In the genomic region with DNA sequence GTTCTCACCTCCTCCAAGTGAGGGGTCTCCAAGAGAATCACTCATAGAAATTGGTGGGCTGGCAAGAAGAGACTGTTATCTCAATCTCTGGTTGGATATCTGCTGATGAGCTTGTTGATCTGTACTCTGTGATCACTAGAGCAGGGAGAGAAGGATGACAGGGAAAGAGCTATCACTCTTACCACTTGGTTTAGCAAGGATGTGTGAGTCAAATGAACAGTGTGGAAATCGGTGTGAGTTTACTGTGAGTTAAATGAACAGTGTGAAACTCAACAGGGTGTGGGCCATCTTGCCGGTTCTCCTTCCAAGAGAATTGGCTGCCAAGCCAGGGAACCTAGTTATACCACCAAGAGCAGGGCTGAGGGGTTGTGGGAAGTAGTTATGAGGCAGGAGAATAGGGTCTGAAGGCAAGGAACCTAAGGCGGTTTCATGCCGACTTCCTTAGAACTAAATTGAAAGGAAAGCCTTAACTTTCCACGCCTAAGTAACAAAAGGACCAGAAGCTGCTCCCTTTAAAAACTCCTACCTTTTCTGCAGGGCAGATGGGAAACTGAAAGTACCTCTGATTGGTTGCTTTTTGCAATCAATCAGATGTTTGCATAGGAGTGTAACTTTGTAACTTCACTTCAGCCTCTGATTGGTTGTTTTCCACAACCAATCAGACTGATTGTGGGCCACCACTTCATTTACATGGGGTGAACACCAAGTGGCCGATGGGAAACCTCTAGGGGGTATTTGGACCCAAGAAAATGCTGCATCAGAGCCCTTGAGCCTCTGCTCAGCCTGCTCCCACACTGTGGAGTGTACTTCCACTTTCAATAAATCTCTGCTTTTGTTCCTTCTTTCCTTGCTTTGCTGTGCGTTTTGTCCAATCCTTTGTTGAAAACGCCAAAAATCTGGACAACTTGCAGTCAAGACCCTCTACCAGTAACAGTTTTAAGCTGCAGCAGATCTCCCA, we compare ENCODE assay signal across 14 cellular contexts. TPM values are rescaled to one million over a fixed set of nuclear protein-coding genes. Genes with fewer than 3 reads are reported as not detected.
A peak's percentile ranks its signal among the peaks of the same experiment; 100 is the strongest.
DNase-seq lines count a peak whose midpoint lies in the region; ATAC-seq, FAIRE-seq and TF ChIP-seq lines count a peak whose summit lies in the region.
"Had no signal": no experiment of that assay in that cellular context is flagged by ENCODE, and none has a peak within 500 bp of the region (broad histone marks: within the 10 kb centered on the region; RNA-seq: fewer than 3 reads in every experiment).

No MANE protein-coding gene starts in this region.

- no peak overlapping the region; the same call in 1 of the 2 replicates for H3K27ac Mint-ChIP-seq in HFFc6
- peak overlapping the region; percentile 89 for H3K27ac Mint-ChIP-seq in memory B cell
- no peak overlapping the region for H3K27ac Mint-ChIP-seq in endothelial cell (ENCODE audit: unreplicated experiment)
- H3K27ac Mint-ChIP-seq: activated CD4-positive, alpha-beta memory T cell treated with anti-CD3 and anti-CD28 coated beads for 36 hours had no signal

- peaks cover 0 to 13% (median 0%) of the 10 kb centered on the region in 11 experiments; a peak in 3 of 22 replicates for H3K36me3 ChIP-seq in BLaER1 treated with 17β-estradiol and CSF1 and Interleukin-3, amounts not matched to agents 10 nM and 100 nM
- H3K36me3 ChIP-seq in bronchial epithelial cell (ENCODE audit: control insufficient read depth, insufficient read depth, low read length) (no peaks in the 10 kb centered on the region), ascending aorta (no peaks in the 10 kb centered on the region)
- H3K36me3 ChIP-seq: SJCRH30 had no signal

- peaks cover 7 to 64% (median 31%) of the 10 kb centered on the region in 11 experiments; a peak in 20 of 22 replicates for H3K9me3 ChIP-seq in BLaER1 treated with 17β-estradiol and CSF1 and Interleukin-3, amounts not matched to agents 10 nM and 100 nM (replicated peaks in 1 of 11)
- no peaks in the 10 kb centered on the region for H3K9me3 ChIP-seq in ascending aorta
- H3K9me3 ChIP-seq: SJCRH30 had no signal

- H3K9ac ChIP-seq in BLaER1 treated with 17β-estradiol and CSF1 and Interleukin-3, amounts not matched to agents 10 nM and 100 nM: peak overlapping the region in 2 of 11 experiments; percentile 0 to 43; a peak in 2 of 22 replicates

- no peak for ATAC-seq in memory B cell (ENCODE audit: low read depth)
- no peak for ATAC-seq in HG03520 (IDR thresholded peaks at IDR 0.05; ENCODE audit: unreplicated experiment)
- ATAC-seq: stimulated activated naive CD8-positive, alpha-beta T cell treated with anti-CD3 and anti-CD28 coated beads, Interleukin-15, Interleukin-2, amounts not matched to agents 100 U/mL and 50 U/mL, for 24 hours had no signal

- H3K27me3 ChIP-seq in BLaER1 treated with 17β-estradiol and CSF1 and Interleukin-3, amounts not matched to agents 10 nM and 100 nM: no peaks in the 10 kb centered on the region
- H3K27me3 ChIP-seq in bronchial epithelial cell (ENCODE audit: control insufficient read depth, insufficient read depth, low read length) (no peaks in the 10 kb centered on the region), ascending aorta (no peaks in the 10 kb centered on the region)
- H3K27me3 ChIP-seq: SJCRH30 had no signal

- intact Hi-C loops in ascending aorta (cut with DNase I): no loop called here

- H3K27ac ChIP-seq in BLaER1 treated with 17β-estradiol and CSF1 and Interleukin-3, amounts not matched to agents 10 nM and 100 nM: peak overlapping the region in 8 of 11 experiments; percentile 13 to 78 (median 64); a peak in 14 of 22 replicates
- H3K27ac ChIP-seq in ascending aorta: no peak overlapping the region
- H3K27ac ChIP-seq: SJCRH30 had no signal

- H3K27me3 Mint-ChIP-seq in HFFc6 (ENCODE audit: insufficient read depth) (peaks cover 5% of the 10 kb centered on the region), memory B cell (no peaks in the 10 kb centered on the region), endothelial cell (ENCODE audit: unreplicated experiment) (peaks cover 3% of the 10 kb centered on the region)
- H3K27me3 Mint-ChIP-seq: activated CD4-positive, alpha-beta memory T cell treated with anti-CD3 and anti-CD28 coated beads for 36 hours had no signal

- H3K4me1 Mint-ChIP-seq in HFFc6 (ENCODE audit: low read depth) (peaks cover 60% of the 10 kb centered on the region), memory B cell (peaks cover 33% of the 10 kb centered on the region), endothelial cell (ENCODE audit: unreplicated experiment) (peaks cover 26% of the 10 kb centered on the region)

- H3K9me3 Mint-ChIP-seq in HFFc6 (no peaks in the 10 kb centered on the region), memory B cell (peaks cover 5% of the 10 kb centered on the region), endothelial cell (ENCODE audit: unreplicated experiment) (peaks cover 5% of the 10 kb centered on the region)
- H3K9me3 Mint-ChIP-seq: activated CD4-positive, alpha-beta memory T cell treated with anti-CD3 and anti-CD28 coated beads for 36 hours had no signal

- peaks cover 15 to 69% (median 55%) of the 10 kb centered on the region in 10 experiments for H3K4me1 ChIP-seq in BLaER1 treated with 17β-estradiol and CSF1 and Interleukin-3, amounts not matched to agents 10 nM and 100 nM
- peaks cover 0 to 8% of the 10 kb centered on the region in 2 donors for H3K4me1 ChIP-seq in ascending aorta
- H3K4me1 ChIP-seq: SJCRH30 had no signal

- peak overlapping the region in 4 of 10 experiments; percentile 4 to 40 (median 16); a peak in 6 of 20 replicates for H3K4me3 ChIP-seq in BLaER1 treated with 17β-estradiol and CSF1 and Interleukin-3, amounts not matched to agents 10 nM and 100 nM
- no peak overlapping the region for H3K4me3 ChIP-seq in bronchial epithelial cell (ENCODE audit: low read depth, low read length)
- H3K4me3 ChIP-seq in ascending aorta: no peak overlapping the region
- H3K4me3 ChIP-seq: SJCRH30 had no signal

- H3K36me3 Mint-ChIP-seq in HFFc6 (ENCODE audit: low read depth) (no peaks in the 10 kb centered on the region; the same call in 1 of the 2 replicates), memory B cell (peaks cover 4% of the 10 kb centered on the region), endothelial cell (ENCODE audit: low read depth, unreplicated experiment) (no peaks in the 10 kb centered on the region)
- H3K36me3 Mint-ChIP-seq: activated CD4-positive, alpha-beta memory T cell treated with anti-CD3 and anti-CD28 coated beads for 36 hours had no signal

- H3K4me2 ChIP-seq in BLaER1 treated with 17β-estradiol and CSF1 and Interleukin-3, amounts not matched to agents 10 nM and 100 nM: peak overlapping the region; percentile 36 to 90 (median 77); a peak in 21 of 22 replicates

- H3K4me3 Mint-ChIP-seq in HFFc6 (peak overlapping the region; percentile 33; the same call in 1 of the 2 replicates), memory B cell (no peak overlapping the region), endothelial cell (ENCODE audit: unreplicated experiment) (no peak overlapping the region)

- FAIRE-seq in bronchial epithelial cell (lab: Jason Lieb, UNC): peak; percentile 28

- TF ChIP-seq CTCF in HFFc6 (IDR thresholded peaks at IDR 0.05): no peak
- TF ChIP-seq CTCF in bronchial epithelial cell (IDR thresholded peaks at IDR 0.05; ENCODE audit: insufficient read depth, low read length, severe bottlenecking): no peak
- TF ChIP-seq CTCF in endothelial cell (IDR thresholded peaks at IDR 0.05; ENCODE audit: unreplicated experiment): no peak
- TF ChIP-seq CTCF in ascending aorta (IDR thresholded peaks at IDR 0.05): no peak

- H4K20me1 ChIP-seq in BLaER1 treated with 17β-estradiol and CSF1 and Interleukin-3, amounts not matched to agents 10 nM and 100 nM: no peaks in the 10 kb centered on the region

- DNase-seq in HFFc6 (no peak), bronchial epithelial cell (ENCODE audit: low read depth) (peak; percentile 85), memory B cell (ENCODE audit: low spot score in 2 of 2) (no peak), endothelial cell (ENCODE audit: low spot score) (no peak), ureter (ENCODE audit: low spot score) (no peak), ascending aorta (ENCODE audit: low spot score in 2 of 2) (no peak)
- DNase-seq: activated CD4-positive, alpha-beta memory T cell treated with anti-CD3 and anti-CD28 coated beads for 36 hours; amniotic stem cell; NCI-H2081; SJCRH30; stimulated activated naive CD8-positive, alpha-beta T cell treated with anti-CD3 and anti-CD28 coated beads, Interleukin-15, Interleukin-2, amounts not matched to agents 100 U/mL and 50 U/mL, for 24 hours had no signal

RNA-seq across cellular contexts. Expression of gene CD1D, which starts 33.0 kb away (rescaled TPM):
- total RNA-seq in HFFc6 (2021; fragmentation: NEBNext Ultra II Directional; extraction: Animal tissue kit (Norgen Biotek cat#: 25700)): not detected
- 3.1 and 3.9 TPM in 2 replicates for total RNA-seq in bronchial epithelial cell
- 1.5 TPM for total RNA-seq in endothelial cell (ENCODE audit: unreplicated experiment)
- 1.7 TPM for total RNA-seq in ureter
- total RNA-seq in ascending aorta: not detected
- total RNA-seq: activated CD4-positive, alpha-beta memory T cell treated with anti-CD3 and anti-CD28 coated beads for 36 hours; dermis microvascular lymphatic vessel endothelial cell; SJCRH30 had no signal

Comparison
In these comparisons a context has a peak if more than half of its experiments do, and no peak if none do; other contexts are left out.
1. H3K27ac ChIP-seq: peak in BLaER1 treated with 17β-estradiol and CSF1 and Interleukin-3, amounts not matched to agents 10 nM and 100 nM (8 of 11); none in ascending aorta (0 of 2).